ENCODE assay signal across 13 cellular contexts in genomic region chr12:122029620-122030426, GRCh38. TPM values are rescaled to one million over a fixed set of nuclear protein-coding genes. Genes with fewer than 3 reads are reported as not detected.
DNase-seq lines count a peak whose midpoint lies in the region; TF ChIP-seq lines count a peak whose summit lies in the region.
"Had no signal": no experiment of that assay in that cellular context is flagged by ENCODE, and none has a peak within 500 bp of the region (broad histone marks: within the 10 kb centered on the region; RNA-seq: fewer than 3 reads in every experiment).

No MANE protein-coding gene starts in this region.

- no peaks in the 10 kb centered on the region for H3K9me3 ChIP-seq in DOHH2 (ENCODE audit: control insufficient read depth, insufficient read depth, low read length)
- no peaks in the 10 kb centered on the region for H3K9me3 ChIP-seq in OCI-LY3 (ENCODE audit: insufficient read depth, low read length)
- no peaks in the 10 kb centered on the region for H3K9me3 ChIP-seq in neuronal stem cell (replicated peaks in 1 of 2; ENCODE audit: control insufficient read depth in 2 of 2, insufficient read depth in 1 of 2, low read depth in 1 of 2, low read length in 2 of 2)
- H3K9me3 ChIP-seq in SK-N-SH: no peaks in the 10 kb centered on the region

- H3K79me1 ChIP-seq in neuronal stem cell (ENCODE audit: low read depth, low read length): peaks cover 25% of the 10 kb centered on the region

- no peak overlapping the region for H2AFZ ChIP-seq in OCI-LY3 (ENCODE audit: low read depth, low read length)
- no peak overlapping the region for H2AFZ ChIP-seq in neuronal stem cell (ENCODE audit: low read length)
- no peak overlapping the region for H2AFZ ChIP-seq in SK-N-SH (ENCODE audit: low read depth)

- H3K4me1 ChIP-seq in DOHH2 (ENCODE audit: control insufficient read depth, low read length): peaks cover 80% of the 10 kb centered on the region
- H3K4me1 ChIP-seq in OCI-LY3 (ENCODE audit: low read length): peaks cover 75% of the 10 kb centered on the region
- peaks cover 3 to 11% of the 10 kb centered on the region in 2 donors for H3K4me1 ChIP-seq in neuronal stem cell (ENCODE audit: control insufficient read depth in 2 of 2, insufficient read depth in 1 of 2, low read depth in 1 of 2, low read length in 2 of 2)
- H3K4me1 ChIP-seq in SK-N-SH (ENCODE audit: control insufficient read depth in 1 of 2, insufficient read depth in 2 of 2, low read depth in 1 of 2, low read length in 1 of 2): peaks cover 5 to 20% of the 10 kb centered on the region in 2 experiments; a peak in 2 of 4 replicates

- no peak overlapping the region for H2BK5ac ChIP-seq in neuronal stem cell (ENCODE audit: low read length)

- peak overlapping the region; percentile 3 for H4K8ac ChIP-seq in neuronal stem cell (ENCODE audit: low read depth, low read length)

- H3K27me3 ChIP-seq in DOHH2 (ENCODE audit: control insufficient read depth, low read length) (no peaks in the 10 kb centered on the region), OCI-LY3 (ENCODE audit: low read depth, low read length) (no peaks in the 10 kb centered on the region), neuronal stem cell (ENCODE audit: control insufficient read depth in 3 of 3, insufficient read depth in 3 of 3, low read depth in 1 of 3, low read length in 3 of 3) (no peaks in the 10 kb centered on the region), SK-N-SH (ENCODE audit: insufficient read depth) (no peaks in the 10 kb centered on the region)

- H3K79me2 ChIP-seq in DOHH2 (ENCODE audit: control insufficient read depth, low read length): peaks cover 100% of the 10 kb centered on the region
- peaks cover 83% of the 10 kb centered on the region for H3K79me2 ChIP-seq in OCI-LY3 (ENCODE audit: low read length)
- H3K79me2 ChIP-seq in SK-N-SH (ENCODE audit: insufficient read depth): peaks cover 98% of the 10 kb centered on the region

- peaks cover 56% of the 10 kb centered on the region for H3K4me1 Mint-ChIP-seq in glutamatergic neuron (ENCODE audit: low read depth, unreplicated experiment)

- H3K23ac ChIP-seq in neuronal stem cell (ENCODE audit: low read depth, low read length, poor library complexity): peak overlapping the region; percentile 75

- no peaks in the 10 kb centered on the region for H3K9me2 ChIP-seq in DOHH2 (replicated peaks; ENCODE audit: control insufficient read depth, low read length)
- H3K9me2 ChIP-seq in SK-N-SH: no peaks in the 10 kb centered on the region

- WGBS in neuronal stem cell (ENCODE audit: extremely low coverage in 2 of 2, insufficient read length in 2 of 2, insufficient replicate concordance in 1 of 2), 2 donors: no CpG with 5 or more reads among the region's 28 CpGs
- 93% methylated on average over 22 of the region's 28 CpGs for WGBS in SK-N-SH (ENCODE audit: low lambda C conversion rate)

- H3K27me3 Mint-ChIP-seq in glutamatergic neuron (ENCODE audit: unreplicated experiment): peaks cover 8% of the 10 kb centered on the region

- H3K4me2 ChIP-seq in DOHH2 (ENCODE audit: low read length): peak overlapping the region; percentile 72
- peak overlapping the region; percentile 86 for H3K4me2 ChIP-seq in OCI-LY3 (ENCODE audit: low read length)
- H3K4me2 ChIP-seq in neuronal stem cell (ENCODE audit: insufficient read depth, low read length, poor library complexity, severe bottlenecking): no peak overlapping the region
- no peak overlapping the region for H3K4me2 ChIP-seq in SK-N-SH

- H3K27ac ChIP-seq in DOHH2 (ENCODE audit: low read depth, low read length) (peak overlapping the region; percentile 99), OCI-LY3 (ENCODE audit: low read length) (peak overlapping the region; percentile 27), neuronal stem cell (replicated peaks; ENCODE audit: low read length) (no peak overlapping the region), SK-N-SH (ENCODE audit: low read depth in 2 of 2, low read length in 1 of 2) (no peak overlapping the region)
- H3K27ac ChIP-seq: C4-2B had no signal

- no peak overlapping the region for H3K14ac ChIP-seq in neuronal stem cell (ENCODE audit: low read length)

- DNase-seq in glutamatergic neuron (no peak), neuronal stem cell (ENCODE audit: low spot score) (no peak), SK-N-SH (no peak), activated gamma-delta T cell (lab: John Stamatoyannopoulos, UW) (no peak), NCI-H1436 treated with DMSO at 0.1 percent for 48 hours (lab: John Stamatoyannopoulos, UW) (no peak), GM13976 (ENCODE audit: low spot score) (no peak)
- DNase-seq: HFFc6, NCI-H1105, retina, T-helper 9 cell had no signal

- no peak overlapping the region for H2BK12ac ChIP-seq in neuronal stem cell (ENCODE audit: low read length)

- H3K4ac ChIP-seq in neuronal stem cell (ENCODE audit: low read length): no peak overlapping the region

- H2BK120ac ChIP-seq in neuronal stem cell (ENCODE audit: low read depth, low read length): no peak overlapping the region

- POLR2A ChIA-PET in SK-N-SH (lab: Yijun Ruan, JAX): no interaction called here

- H3K4me3 ChIP-seq in DOHH2 (ENCODE audit: low read length) (peak overlapping the region; percentile 74), OCI-LY3 (ENCODE audit: low read length) (peak overlapping the region; percentile 55), neuronal stem cell (ENCODE audit: low read length in 2 of 2) (no peak overlapping the region), SK-N-SH (ENCODE audit: low read depth in 2 of 2, low read length in 1 of 2) (no peak overlapping the region)

- no peak for TF ChIP-seq EP300 in SK-N-SH (IDR thresholded peaks at IDR 0.05; ENCODE audit: borderline replicate concordance in 1 of 2, low read depth in 1 of 2, low read length in 1 of 2)

- CTCF ChIA-PET in SK-N-SH (lab: Yijun Ruan, JAX): interaction anchor here (1.1 to 2.0 kb wide), 4 partner anchors 9 to 77 kb away, joined by 3 to 8 read pairs (median 6); no protein-coding TSS in a partner anchor

- peak overlapping the region; percentile 76 for H3K27ac Mint-ChIP-seq in glutamatergic neuron (ENCODE audit: unreplicated experiment)
- H3K27ac Mint-ChIP-seq: HFFc6 had no signal

- peak overlapping the region; percentile 38 for H3K4me3 Mint-ChIP-seq in glutamatergic neuron (ENCODE audit: unreplicated experiment)
- H3K4me3 Mint-ChIP-seq: HFFc6 had no signal

- H3K18ac ChIP-seq in neuronal stem cell (ENCODE audit: low read length): no peak overlapping the region

- H4K20me1 ChIP-seq in DOHH2 (ENCODE audit: control insufficient read depth, insufficient read depth, low read depth, low read length) (peaks cover 15% of the 10 kb centered on the region), OCI-LY3 (ENCODE audit: insufficient read depth, low read length) (peaks cover 52% of the 10 kb centered on the region), SK-N-SH (ENCODE audit: insufficient read depth) (peaks cover 65% of the 10 kb centered on the region)

- TF ChIP-seq CTCF in DOHH2 (IDR thresholded peaks at IDR 0.05; ENCODE audit: low read depth, low read length, poor library complexity, severe bottlenecking): no peak
- no peak for TF ChIP-seq CTCF in OCI-LY3 (IDR thresholded peaks at IDR 0.05; ENCODE audit: low read depth, low read length)
- no peak for TF ChIP-seq CTCF in glutamatergic neuron (IDR thresholded peaks at IDR 0.05; ENCODE audit: partially characterized antibody, unreplicated experiment)
- TF ChIP-seq CTCF in SK-N-SH (IDR thresholded peaks at IDR 0.05): no peak
- TF ChIP-seq CTCF in GM13976 (IDR thresholded peaks at IDR 0.05; ENCODE audit: borderline replicate concordance, control extremely low read depth, extremely low read depth, insufficient read depth, missing control alignments): no peak

- peak overlapping the region; percentile 9; the same call in 1 of the 2 replicates for H3K9ac ChIP-seq in OCI-LY3 (ENCODE audit: low read length)
- peak overlapping the region; percentile 13 for H3K9ac ChIP-seq in neuronal stem cell (ENCODE audit: low read depth, low read length, poor library complexity)
- H3K9ac ChIP-seq in SK-N-SH: no peak overlapping the region

- H2AK5ac ChIP-seq in neuronal stem cell (ENCODE audit: low read depth, low read length): no peak overlapping the region

- H3K36me3 ChIP-seq in DOHH2 (ENCODE audit: control insufficient read depth, low read length) (peaks cover 86% of the 10 kb centered on the region), OCI-LY3 (replicated peaks; ENCODE audit: low read depth, low read length) (peaks cover 26% of the 10 kb centered on the region), neuronal stem cell (replicated peaks in 1 of 2; ENCODE audit: control insufficient read depth in 2 of 2, insufficient read depth in 2 of 2, low read length in 2 of 2) (peaks cover 2 to 42% of the 10 kb centered on the region in 2 donors), SK-N-SH (replicated peaks in 1 of 2; ENCODE audit: control insufficient read depth in 1 of 2, insufficient read depth in 2 of 2, low read length in 1 of 2) (no peaks in the 10 kb centered on the region)

- H3K36me3 Mint-ChIP-seq in glutamatergic neuron (ENCODE audit: unreplicated experiment): no peaks in the 10 kb centered on the region

- TF ChIP-seq RAD21 in SK-N-SH (IDR thresholded peaks at IDR 0.05; ENCODE audit: low read length): no peak

- no peak overlapping the region for H2BK15ac ChIP-seq in neuronal stem cell (ENCODE audit: low read length)

- H3F3A ChIP-seq in DOHH2 (ENCODE audit: control insufficient read depth, insufficient read depth) (peaks cover 26% of the 10 kb centered on the region), SK-N-SH (replicated peaks; ENCODE audit: insufficient read depth) (no peaks in the 10 kb centered on the region)

- in situ Hi-C loops in GM13976 (cut with MboI; ENCODE audit: low sequenced_read_pairs, unreplicated experiment): no loop called here

- H3K9me3 Mint-ChIP-seq in glutamatergic neuron (ENCODE audit: unreplicated experiment): peaks cover 10% of the 10 kb centered on the region
- H3K9me3 Mint-ChIP-seq: HFFc6 had no signal

- H4K91ac ChIP-seq in neuronal stem cell (ENCODE audit: low read depth, low read length, poor library complexity): no peak overlapping the region

TF ChIP-seq in SK-N-SH, 30 proteins besides CTCF, POLR2A, EP300 and RAD21 (continues in another document):
- no peak for TF ChIP-seq POLR2AphosphoS5 (IDR thresholded peaks at IDR 0.05; ENCODE audit: low read depth, low read length)
- TF ChIP-seq, protein P1, sequence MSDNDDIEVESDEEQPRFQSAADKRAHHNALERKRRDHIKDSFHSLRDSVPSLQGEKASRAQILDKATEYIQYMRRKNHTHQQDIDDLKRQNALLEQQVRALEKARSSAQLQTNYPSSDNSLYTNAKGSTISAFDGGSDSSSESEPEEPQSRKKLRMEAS (IDR thresholded peaks at IDR 0.05; ENCODE audit: low read depth): no peak

RNA-seq across cellular contexts. Expression of gene BCL7A, which starts 8.1 kb away (rescaled TPM):
- 148 TPM for total RNA-seq in glutamatergic neuron (ENCODE audit: unreplicated experiment)
- polyA plus RNA-seq in neuronal stem cell (2013, experiment 1 of 2): 31.6 TPM
- polyA plus RNA-seq in neuronal stem cell (2013, experiment 2 of 2): 32.9 TPM
- 30.8 and 34.0 TPM in 2 replicates for polyA plus RNA-seq in SK-N-SH (2012; rRNA removed)
- polyA plus RNA-seq in SK-N-SH (2012; cell fraction: cytosol; rRNA removed): 25.4 and 30.9 TPM in 2 replicates
- polyA plus RNA-seq in SK-N-SH (2012; cell fraction: nucleus; rRNA removed): 34.6 and 39.6 TPM in 2 replicates

RNA-seq across cellular contexts. Expression of gene MLXIP, which starts 48.7 kb away (rescaled TPM):
- 120 TPM for total RNA-seq in glutamatergic neuron (ENCODE audit: unreplicated experiment)
- 18.3 TPM for polyA plus RNA-seq in neuronal stem cell (2013, experiment 1 of 2)
- 18.1 TPM for polyA plus RNA-seq in neuronal stem cell (2013, experiment 2 of 2)
- polyA plus RNA-seq in SK-N-SH (2012; rRNA removed): 6.8 and 11.0 TPM in 2 replicates
- 6.8 and 9.2 TPM in 2 replicates for polyA plus RNA-seq in SK-N-SH (2012; cell fraction: cytosol; rRNA removed)
- polyA plus RNA-seq in SK-N-SH (2012; cell fraction: nucleus; rRNA removed): 42.6 and 43.4 TPM in 2 replicates

Comparison
In these comparisons a context has a peak if more than half of its experiments do, and no peak if none do; other contexts are left out.
1. H3K27ac ChIP-seq: peak in DOHH2 (single experiment) and OCI-LY3 (single experiment); none in neuronal stem cell (single experiment) and SK-N-SH (0 of 2).
2. H3K4me2 ChIP-seq: peak in DOHH2 (single experiment) and OCI-LY3 (single experiment); none in neuronal stem cell (single experiment) and SK-N-SH (single experiment).
3. H3K4me3 ChIP-seq: peak in DOHH2 (single experiment) and OCI-LY3 (single experiment); none in neuronal stem cell (0 of 2) and SK-N-SH (0 of 2).